In the genomic region with DNA sequence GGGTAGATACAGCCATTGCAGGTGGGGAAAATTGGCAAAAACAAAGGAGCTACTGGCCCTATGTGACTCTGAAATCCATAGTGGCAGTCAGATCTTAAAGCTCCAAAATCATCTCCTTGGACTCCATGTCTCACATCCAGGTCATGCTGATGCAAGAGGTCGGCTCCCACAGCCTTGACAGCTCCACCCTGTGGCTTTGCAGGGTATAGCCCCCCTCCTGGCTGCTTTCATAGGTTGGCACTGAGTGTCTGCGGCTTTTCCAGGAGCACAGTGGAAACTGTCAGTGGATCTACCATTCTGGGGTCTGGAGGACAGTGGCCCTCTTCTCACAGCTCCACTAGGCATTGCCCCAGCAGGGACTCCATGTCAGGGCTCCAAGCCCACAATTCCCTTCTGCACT, we compare ENCODE assay signal across 20 cellular contexts.
DNase-seq lines count a peak whose midpoint lies in the region; TF ChIP-seq lines count a peak whose summit lies in the region.
"Had no signal": no experiment of that assay in that cellular context is flagged by ENCODE, and none has a peak within 500 bp of the region (broad histone marks: within the 10 kb centered on the region; RNA-seq: fewer than 3 reads in every experiment).

No MANE protein-coding gene starts in this region.

- H3F3A ChIP-seq in DOHH2 (ENCODE audit: control insufficient read depth, insufficient read depth) (no peaks in the 10 kb centered on the region), Loucy (ENCODE audit: low read depth) (no peaks in the 10 kb centered on the region)

- DNase-seq in A673 (ENCODE audit: low spot score) (peak; percentile 11), brain microvascular endothelial cell (no peak), ACHN (no peak), hippocampal formation (lab: John Stamatoyannopoulos, UW) (no peak), NCI-H187 (lab: John Stamatoyannopoulos, UW) (no peak)
- DNase-seq: activated naive CD8-positive, alpha-beta T cell treated with anti-CD3 and anti-CD28 coated beads, Interleukin-2, amount 50 U/mL, for 24 hours; GDM1; NCI-H1092 treated with DMSO at 0.1 percent for 48 hours; NCI-H524 treated with DMSO at 0.1 percent for 48 hours; Peyer's patch; right cardiac atrium; stimulated activated CD4-positive, alpha-beta T cell treated with anti-CD3 and anti-CD28 coated beads, Interleukin-15, amount 100 ng/mL, for 24 hours; stimulated activated naive B cell treated with anti-CD40 and anti-IgM and Interleukin-4, amounts not matched to agents 10 μg/mL and 1 μg/mL and 100 μg/mL, for 72 hours had no signal

- H3K79me2 ChIP-seq in DOHH2 (ENCODE audit: control insufficient read depth, low read length): no peaks in the 10 kb centered on the region
- H3K79me2 ChIP-seq in Loucy (ENCODE audit: insufficient read depth, low read length): no peaks in the 10 kb centered on the region

- POLR2A ChIA-PET in A673 (lab: Charles Lee; ENCODE audit: low non-redundant PET): no interaction called here

- H2AFZ ChIP-seq in Loucy (ENCODE audit: low read length): no peak overlapping the region

- H3K9me3 ChIP-seq in A673 (ENCODE audit: low read depth, low read length, poor library complexity, severe bottlenecking): no peaks in the 10 kb centered on the region
- H3K9me3 ChIP-seq in DOHH2 (ENCODE audit: control insufficient read depth, insufficient read depth, low read length): no peaks in the 10 kb centered on the region
- no peaks in the 10 kb centered on the region; the same call in 1 of the 2 replicates for H3K9me3 ChIP-seq in Loucy (ENCODE audit: insufficient read depth, low read depth, low read length)
- H3K9me3 ChIP-seq: Peyer's patch, SJSA1, thoracic aorta had no signal

- no peaks in the 10 kb centered on the region for H3K4me1 ChIP-seq in A673 (ENCODE audit: insufficient read depth, low read length, poor library complexity, severe bottlenecking)
- no peaks in the 10 kb centered on the region for H3K4me1 ChIP-seq in DOHH2 (ENCODE audit: control insufficient read depth, low read length)
- no peaks in the 10 kb centered on the region for H3K4me1 ChIP-seq in Loucy (ENCODE audit: insufficient read depth, low read length, poor library complexity, severe bottlenecking)
- H3K4me1 ChIP-seq: Peyer's patch, SJSA1 had no signal

- H3K4me2 ChIP-seq in DOHH2 (ENCODE audit: low read length) (no peak overlapping the region), Loucy (ENCODE audit: low read depth, low read length, poor library complexity, severe bottlenecking) (no peak overlapping the region)
- H3K4me2 ChIP-seq: KMS-11 had no signal

- H3K9me2 ChIP-seq in DOHH2 (replicated peaks; ENCODE audit: control insufficient read depth, low read length) (no peaks in the 10 kb centered on the region), Loucy (replicated peaks; ENCODE audit: low read depth, low read length) (no peaks in the 10 kb centered on the region)

- H4K20me1 ChIP-seq in DOHH2 (ENCODE audit: control insufficient read depth, insufficient read depth, low read depth, low read length) (no peaks in the 10 kb centered on the region), Loucy (ENCODE audit: insufficient read depth, low read length, poor library complexity, severe bottlenecking) (no peaks in the 10 kb centered on the region)

- no peaks in the 10 kb centered on the region for H3K27me3 ChIP-seq in A673 (replicated peaks; ENCODE audit: insufficient read depth, low read depth, low read length, poor library complexity)
- H3K27me3 ChIP-seq in DOHH2 (ENCODE audit: control insufficient read depth, low read length): no peaks in the 10 kb centered on the region
- no peaks in the 10 kb centered on the region for H3K27me3 ChIP-seq in Loucy (ENCODE audit: insufficient read depth, low read length, poor library complexity, severe bottlenecking)
- H3K27me3 ChIP-seq in brain microvascular endothelial cell (replicated peaks): no peaks in the 10 kb centered on the region
- H3K27me3 ChIP-seq: Peyer's patch, SJSA1 had no signal

- H3K4me3 ChIP-seq in A673 (ENCODE audit: low read depth, low read length, poor library complexity, severe bottlenecking) (no peak overlapping the region), DOHH2 (ENCODE audit: low read length) (no peak overlapping the region), Loucy (ENCODE audit: low read length, poor library complexity, severe bottlenecking) (no peak overlapping the region), brain microvascular endothelial cell (ENCODE audit: low read depth, low read length) (no peak overlapping the region)
- H3K4me3 ChIP-seq: coronary artery, lung, Peyer's patch, SJSA1, thoracic aorta had no signal

- in situ Hi-C loops in brain microvascular endothelial cell (cut with HindIII; ENCODE audit: low pct_ligation_motif_present, low sequenced_read_pairs): no loop called here
- in situ Hi-C loops in ACHN (cut with HindIII; ENCODE audit: low pct_ligation_motif_present, low pct_unique_long_range_greater_than_20kb, low sequenced_read_pairs): no loop called here

- intact Hi-C loops in A673 (cut with micrococcal nuclease; ENCODE audit: unreplicated experiment): no loop called here

- CTCF ChIA-PET in A673 (lab: Charles Lee): no interaction called here

- 0 out of 2 replicates have a peak, but pooled peaks have one; percentile 28 for TF ChIP-seq CTCF in A673 (conservative IDR thresholded peaks at IDR 0.05; ENCODE audit: low read depth, low read length)
- peak; percentile 43 for TF ChIP-seq CTCF in DOHH2 (IDR thresholded peaks at IDR 0.05; ENCODE audit: low read depth, low read length, poor library complexity, severe bottlenecking)
- TF ChIP-seq CTCF in Loucy (conservative IDR thresholded peaks at IDR 0.05; ENCODE audit: low read length): peak; percentile 37; the same call in 1 of the 2 replicates
- TF ChIP-seq CTCF in brain microvascular endothelial cell (IDR thresholded peaks at IDR 0.05; ENCODE audit: low read depth, low read length, missing control alignments): peak; percentile 9

- no peaks in the 10 kb centered on the region for H3K36me3 ChIP-seq in A673 (ENCODE audit: insufficient read depth, low read length, poor library complexity, severe bottlenecking)
- H3K36me3 ChIP-seq in DOHH2 (ENCODE audit: control insufficient read depth, low read length): no peaks in the 10 kb centered on the region
- H3K36me3 ChIP-seq in Loucy (ENCODE audit: insufficient read depth, low read length): no peaks in the 10 kb centered on the region
- H3K36me3 ChIP-seq in brain microvascular endothelial cell (replicated peaks): no peaks in the 10 kb centered on the region
- H3K36me3 ChIP-seq: Peyer's patch, SJSA1, thoracic aorta had no signal

- no TSS peak for BruUV-seq in A673 (replicated peaks; lab: Mats Ljungman, UMichigan)

- no peak overlapping the region for H3K9ac ChIP-seq in Loucy (ENCODE audit: low read depth, low read length, poor library complexity, severe bottlenecking)
- H3K9ac ChIP-seq: KMS-11 had no signal

- H3K27ac ChIP-seq in A673 (ENCODE audit: low read depth, low read length, poor library complexity, severe bottlenecking) (no peak overlapping the region), DOHH2 (ENCODE audit: low read depth, low read length) (no peak overlapping the region), brain microvascular endothelial cell (no peak overlapping the region)
- H3K27ac ChIP-seq: coronary artery, KMS-11, Peyer's patch, SJSA1, thoracic aorta had no signal
